In the genomic region with DNA sequence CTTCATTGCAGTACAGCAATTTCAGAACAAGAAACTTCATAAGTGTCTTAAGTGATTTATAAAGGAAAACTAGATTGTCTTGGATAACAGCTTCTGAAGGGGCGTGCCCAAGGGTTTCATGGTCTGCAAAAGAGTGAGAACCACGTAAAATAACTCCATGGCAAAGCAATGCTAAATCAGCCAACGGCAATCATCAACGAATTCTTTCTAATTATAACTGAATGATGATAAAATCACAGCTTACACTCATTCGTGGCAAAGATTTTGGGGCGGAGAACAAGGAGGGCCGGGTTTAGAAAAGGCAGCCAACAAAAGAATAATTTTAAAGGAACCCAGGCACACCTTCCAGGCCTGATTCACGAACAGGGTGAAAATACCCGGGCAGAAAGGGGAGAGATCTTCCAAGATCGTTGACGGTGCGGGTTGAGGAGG, we compare ENCODE assay signal across 8 cellular contexts. TPM values are rescaled to one million over a fixed set of nuclear protein-coding genes. Genes with fewer than 3 reads are reported as not detected.
DNase-seq lines count a peak whose midpoint lies in the region; ATAC-seq, FAIRE-seq and TF ChIP-seq lines count a peak whose summit lies in the region.

No MANE protein-coding gene starts in this region.

- no peak for TF ChIP-seq CTCF in body of pancreas (IDR thresholded peaks at IDR 0.05)
- no peak for TF ChIP-seq CTCF in keratinocyte (optimal IDR thresholded peaks at IDR 0.05 in 1 of 3, IDR thresholded peaks at IDR 0.05 in 1 of 3, conservative IDR thresholded peaks at IDR 0.05 in 1 of 3; ENCODE audit: extremely low read depth in 1 of 3, insufficient read depth in 2 of 3, low read length in 3 of 3)

- no peak for FAIRE-seq in keratinocyte (lab: Jason Lieb, UNC)

- H3K79me2 ChIP-seq in keratinocyte (ENCODE audit: control insufficient read depth, insufficient read depth, low read length): peaks cover 41% of the 10 kb centered on the region

- no peaks in the 10 kb centered on the region for H4K20me1 ChIP-seq in keratinocyte (ENCODE audit: control insufficient read depth, extremely low read depth, insufficient read depth, low read length)

- intact Hi-C loops in body of pancreas (cut with DNase I): no loop called here

- ATAC-seq in body of pancreas: peak; percentile 3

- H3K27ac ChIP-seq in body of pancreas (peak overlapping the region; percentile 77 to 94 (median 92)), keratinocyte (ENCODE audit: control insufficient read depth, insufficient read depth, low read length) (peak overlapping the region; percentile 88)

- H3K4me2 ChIP-seq in keratinocyte (ENCODE audit: control insufficient read depth, extremely low read depth, insufficient read depth, low read depth, low read length): peak overlapping the region; percentile 91

- H3K4me3 ChIP-seq in body of pancreas (peak overlapping the region; percentile 50 to 73), keratinocyte (ENCODE audit: control insufficient read depth in 2 of 3, extremely low read depth in 1 of 3, insufficient read depth in 2 of 3, low read depth in 1 of 3, low read length in 3 of 3) (peak overlapping the region; percentile 83 to 93 (median 90))

- H3K27me3 ChIP-seq in body of pancreas: no peaks in the 10 kb centered on the region
- H3K27me3 ChIP-seq in keratinocyte (ENCODE audit: control insufficient read depth, extremely low read depth, insufficient read depth, low read length): no peaks in the 10 kb centered on the region

- 1 to 2% methylated on average over 12 of the region's 12 CpGs for WGBS in body of pancreas, 2 donors

- H3K9ac ChIP-seq in keratinocyte (ENCODE audit: control insufficient read depth, extremely low read depth, insufficient read depth, low read length): peak overlapping the region; percentile 93

- no peaks in the 10 kb centered on the region for H3K9me1 ChIP-seq in keratinocyte (ENCODE audit: control insufficient read depth, extremely low read depth, insufficient read depth, low read length)

- no peak for TF ChIP-seq POLR2A in body of pancreas (IDR thresholded peaks at IDR 0.05)

- peak; percentile 4 for DNase-seq in activated T-cell treated with anti-CD3 and anti-CD28 coated beads for 24 hours (ENCODE audit: low read depth)
- DNase-seq in activated T-cell treated with anti-CD3 and anti-CD28 coated beads, Interleukin-2, amount 50 U/mL, for 48 hours: no peak
- peak in 2 of 3 experiments; percentile 68 to 79 for DNase-seq in NCI-H1417 (lab: John Stamatoyannopoulos, UW)
- no peak for DNase-seq in body of pancreas
- DNase-seq in keratinocyte (ENCODE audit: low read depth, low spot score): no peak
- DNase-seq in stimulated activated naive CD4-positive, alpha-beta T cell treated with Interleukin-2 at 50 U/mL for 16 hours (lab: John Stamatoyannopoulos, UW): peak; percentile 30
- DNase-seq in NCI-H510A treated with DMSO at 0.1 percent for 48 hours (lab: John Stamatoyannopoulos, UW): no peak
- no peak for DNase-seq in SW480 (ENCODE audit: low spot score)

- H2AFZ ChIP-seq in keratinocyte (ENCODE audit: control insufficient read depth, low read length): peak overlapping the region; percentile 96

- H3K36me3 ChIP-seq in body of pancreas (replicated peaks in 1 of 2; ENCODE audit: insufficient read depth in 1 of 2, low read depth in 2 of 2) (no peaks in the 10 kb centered on the region), keratinocyte (ENCODE audit: control insufficient read depth in 2 of 2, extremely low read depth in 1 of 2, insufficient read depth in 2 of 2, low read length in 2 of 2) (no peaks in the 10 kb centered on the region)

- peaks cover 24% of the 10 kb centered on the region for H3K4me1 ChIP-seq in body of pancreas
- H3K4me1 ChIP-seq in keratinocyte (ENCODE audit: control insufficient read depth, extremely low read depth, insufficient read depth, low read length): peaks cover 17% of the 10 kb centered on the region

- H3K9me3 ChIP-seq in body of pancreas (no peaks in the 10 kb centered on the region), keratinocyte (ENCODE audit: control insufficient read depth, low read depth, low read length) (no peaks in the 10 kb centered on the region)

- dilution Hi-C loops in keratinocyte (cut with MboI; ENCODE audit: extremely low pct_ligation_motif_present, low sequenced_read_pairs): no loop called here

RNA-seq across cellular contexts. Expression of a gene that starts 0.6 kb away (rescaled TPM):
- 1 to 10 TPM; 4.6 to 7.5 TPM for total RNA-seq in body of pancreas
- polyA plus RNA-seq in keratinocyte: 3.5 to 5.2 TPM (median 4.1 TPM) in 3 replicates
- polyA plus RNA-seq in keratinocyte (2011; ENCODE audit: low read depth): 5.9 TPM
- polyA plus RNA-seq in keratinocyte (2011; cell fraction: cytosol; rRNA removed): 2.0 and 4.3 TPM in 2 replicates
- 3.5 and 4.9 TPM in 2 replicates for polyA plus RNA-seq in keratinocyte (2011; cell fraction: nucleus; rRNA removed)
- polyA plus RNA-seq in keratinocyte (2012; ENCODE audit: low replicate concordance): 3.7 TPM in 2 replicates
- polyA minus RNA-seq in keratinocyte: 3.7 to 18.9 TPM (median 13.4 TPM) in 3 replicates
- polyA minus RNA-seq in keratinocyte (2011; cell fraction: cytosol; rRNA and poly(A)+ RNA removed): 9.2 TPM
- polyA minus RNA-seq in keratinocyte (2011; cell fraction: nucleus; rRNA and poly(A)+ RNA removed): 9.3 and 18.0 TPM in 2 replicates

RNA-seq across cellular contexts. Expression of a gene that starts 54.0 kb away (rescaled TPM):
- under 1 TPM; under 0.01 to 0.66 TPM for total RNA-seq in body of pancreas
- polyA plus RNA-seq in keratinocyte: 2.1 to 10.0 TPM (median 5.3 TPM) in 3 replicates
- polyA plus RNA-seq in keratinocyte (2011; ENCODE audit: low read depth): 1.7 TPM
- polyA plus RNA-seq in keratinocyte (2011; cell fraction: cytosol; rRNA removed): 1.0 and 2.5 TPM in 2 replicates
- polyA plus RNA-seq in keratinocyte (2011; cell fraction: nucleus; rRNA removed): 5.9 and 8.8 TPM in 2 replicates
- polyA plus RNA-seq in keratinocyte (2012; ENCODE audit: low replicate concordance): 0.71 and 8.0 TPM in 2 replicates
- polyA minus RNA-seq in keratinocyte: 1.7 to 17.5 TPM (median 2.2 TPM) in 3 replicates
- 2.1 TPM for polyA minus RNA-seq in keratinocyte (2011; cell fraction: cytosol; rRNA and poly(A)+ RNA removed)
- polyA minus RNA-seq in keratinocyte (2011; cell fraction: nucleus; rRNA and poly(A)+ RNA removed): 6.9 and 15.7 TPM in 2 replicates

Comparison
In these comparisons a context has a peak if more than half of its experiments do, and no peak if none do; other contexts are left out.
1. DNase-seq: peak in activated T-cell treated with anti-CD3 and anti-CD28 coated beads for 24 hours (single experiment), NCI-H1417 (2 of 3) and stimulated activated naive CD4-positive, alpha-beta T cell treated with Interleukin-2 at 50 U/mL for 16 hours (single experiment); none in activated T-cell treated with anti-CD3 and anti-CD28 coated beads, Interleukin-2, amount 50 U/mL, for 48 hours (0 of 2), body of pancreas (0 of 4), keratinocyte (single experiment), NCI-H510A treated with DMSO at 0.1 percent for 48 hours (single experiment) and SW480 (single experiment).